1 cellular context compared by ENCODE assay signal in genomic region chr21:36705679-36706481, GRCh38.
TF ChIP-seq lines count a peak whose summit lies in the region.

No MANE protein-coding gene starts in this region.

TF ChIP-seq in GM23338, 12 proteins besides CTCF, POLR2A, EP300 and RAD21 (continued from another document):
- TF ChIP-seq ZNF462 (CRISPR knock-in tag; IDR thresholded peaks at IDR 0.05) = no peak
- peak; percentile 37 for TF ChIP-seq EZH2 (IDR thresholded peaks at IDR 0.05; ENCODE audit: low read depth, unreplicated experiment)
